Comparison of ENCODE assay signal across 16 cellular contexts in genomic region chr21:43912910-43913309, GRCh38.
"Had no signal": no experiment of that assay in that cellular context is flagged by ENCODE, and none has a peak within 500 bp of the region (broad histone marks: within the 10 kb centered on the region; RNA-seq: fewer than 3 reads in every experiment).

No MANE protein-coding gene starts in this region.

- H3K27ac ChIP-seq: foreskin keratinocyte, skin epidermis, stomach, thoracic aorta, transverse colon had no signal

- H3K4me3 Mint-ChIP-seq: dendritic cell treated with granulocyte-macrophage colony-stimulating factor and Interleukin-4, amounts not matched to agents 40 ng/mL and 50 ng/mL, for 4 days; naive thymus-derived CD8-positive, alpha-beta T cell had no signal

- ATAC-seq: foreskin keratinocyte; naive thymus-derived CD8-positive, alpha-beta T cell had no signal

- H3K4me3 ChIP-seq: sigmoid colon, skin epidermis, stomach, thoracic aorta, transverse colon had no signal

- H3K36me3 ChIP-seq: thoracic aorta, transverse colon had no signal

- FAIRE-seq: colon, urothelium cell line had no signal

- H3K27me3 Mint-ChIP-seq: naive thymus-derived CD8-positive, alpha-beta T cell had no signal

- DNase-seq: cerebellar nuclear complex; foreskin keratinocyte; hippocampal formation; mammary epithelial cell; stimulated activated CD4-positive, alpha-beta T cell treated with anti-CD3 and anti-CD28 coated beads, Interleukin-12 subunit alpha, Interleukin-12 subunit beta, amount 100 ng/mL, for 4 hours; stimulated activated naive CD4-positive, alpha-beta T cell; stomach; substantia nigra; transverse colon had no signal

- H3K27me3 ChIP-seq: foreskin keratinocyte, sigmoid colon, stomach, transverse colon had no signal

- H3K27ac Mint-ChIP-seq: dendritic cell treated with granulocyte-macrophage colony-stimulating factor and Interleukin-4, amounts not matched to agents 40 ng/mL and 50 ng/mL, for 4 days had no signal

- H3K9me3 ChIP-seq: thoracic aorta, transverse colon had no signal
